Comparison of ENCODE assay signal across 19 cellular contexts in the genomic region with DNA sequence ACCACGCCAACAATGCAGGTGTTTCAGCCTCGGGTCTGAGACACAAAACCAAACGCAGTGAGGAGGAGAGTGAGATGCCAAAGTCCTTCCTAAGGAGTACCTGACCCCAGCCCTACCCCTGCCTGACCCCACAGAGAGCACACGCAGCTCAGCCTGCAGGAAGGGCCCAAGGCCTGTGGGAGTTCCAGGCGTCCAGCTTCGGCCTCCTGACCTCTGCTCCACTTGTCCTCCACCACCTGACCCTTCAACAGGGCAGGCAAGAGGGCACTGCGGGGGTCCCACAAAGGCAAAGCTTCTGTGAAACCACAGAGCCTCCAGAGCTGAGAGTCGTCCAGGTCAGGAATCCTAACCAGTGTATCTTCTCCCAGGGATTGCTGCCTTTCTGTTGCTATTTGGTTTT.
"Had no signal": no experiment of that assay in that cellular context is flagged by ENCODE, and none has a peak within 500 bp of the region (broad histone marks: within the 10 kb centered on the region; RNA-seq: fewer than 3 reads in every experiment).

No MANE protein-coding gene starts in this region.

- H3K4me3 ChIP-seq: SJSA1, SK-N-MC had no signal

- H3K4me1 ChIP-seq: SJSA1 had no signal

- H3K27me3 ChIP-seq: SJSA1 had no signal

- DNase-seq: KBM-7, NCI-H1092, NCI-H1105 treated with DMSO at 0.1 percent for 48 hours, NCI-H1417 treated with DMSO at 0.1 percent for 48 hours, NCI-H187, NCI-H2029, NCI-H2081 treated with DMSO at 0.1 percent for 48 hours, NCI-H2171, NCI-H226, NCI-H446, NCI-H510A, NCI-H524 treated with DMSO at 0.1 percent for 48 hours, NCI-H69, NCI-H774, Right ventricle myocardium superior, RPMI8226, SIG-M5 had no signal

- H3K27ac ChIP-seq: SJSA1, SK-N-MC had no signal

- H3K36me3 ChIP-seq: SJSA1 had no signal
